In the genomic region with DNA sequence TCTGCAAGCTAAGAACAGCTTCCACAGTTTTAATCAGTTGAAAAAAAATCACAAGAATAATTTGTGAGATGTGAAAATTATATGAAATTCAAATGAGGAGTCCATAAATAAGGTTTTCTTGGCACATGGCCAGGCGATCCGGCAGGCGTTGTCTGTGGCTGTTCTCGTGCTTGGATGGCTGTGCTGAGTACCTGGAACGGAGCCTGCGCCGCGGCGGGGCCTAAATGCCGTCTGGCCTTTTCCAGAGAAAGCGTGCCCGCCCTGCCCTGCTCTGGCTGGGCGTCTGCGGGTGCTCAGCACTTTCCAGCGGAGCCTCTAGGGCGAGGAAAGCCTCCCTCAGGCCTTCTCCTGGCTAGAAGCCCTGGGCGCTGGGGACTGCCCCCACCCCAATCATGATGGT, we compare ENCODE assay signal across 9 cellular contexts. TPM values are rescaled to one million over a fixed set of nuclear protein-coding genes. Genes with fewer than 3 reads are reported as not detected.
DNase-seq lines count a peak whose midpoint lies in the region; ATAC-seq and TF ChIP-seq lines count a peak whose summit lies in the region.
"Had no signal": no experiment of that assay in that cellular context is flagged by ENCODE, and none has a peak within 500 bp of the region (broad histone marks: within the 10 kb centered on the region; RNA-seq: fewer than 3 reads in every experiment).

No MANE protein-coding gene starts in this region.

- peaks cover 26% of the 10 kb centered on the region for H3K79me2 ChIP-seq in HCT116 (ENCODE audit: insufficient read depth, low read length)

- no peaks in the 10 kb centered on the region for H4K20me1 ChIP-seq in HCT116 (ENCODE audit: insufficient read depth)

- POLR2A ChIA-PET in HCT116 (lab: Charles Lee): interaction anchor here (0.9 kb wide), 1 partner anchor 66 kb away, joined by 3 read pairs; the partner anchor contains the start of gene CARS1

- no peaks in the 10 kb centered on the region for H3K27me3 Mint-ChIP-seq in stimulated activated naive B cell treated with anti-CD40 and anti-IgM and Interleukin-4, amounts not matched to agents 10 μg/mL and 1 μg/mL and 100 μg/mL, for 72 hours
- H3K27me3 Mint-ChIP-seq: activated naive CD8-positive, alpha-beta T cell treated with anti-CD3 and anti-CD28 coated beads, Interleukin-2, amount 10 ng/mL, durations not matched to agents 7 days and 5 days had no signal

- TF ChIP-seq RAD21 in HCT116 (IDR thresholded peaks at IDR 0.05; ENCODE audit: low read depth): no peak

- H3K36me3 ChIP-seq in HCT116 (ENCODE audit: control insufficient read depth in 1 of 2, insufficient read depth in 2 of 2, low read length in 2 of 2) (peaks cover 2 to 17% of the 10 kb centered on the region in 2 experiments; a peak in 1 of 4 replicates), RWPE2 (ENCODE audit: low read depth) (peaks cover 19% of the 10 kb centered on the region; the same call in 1 of the 2 replicates), skeletal muscle tissue (ENCODE audit: control insufficient read depth in 3 of 3, insufficient read depth in 3 of 3, low read length in 3 of 3) (peaks cover 3 to 10% (median 7%) of the 10 kb centered on the region in 3 donors)

- H2AFZ ChIP-seq in HCT116 (ENCODE audit: low read depth, low read length, poor library complexity, severe bottlenecking): no peak overlapping the region

- no peaks in the 10 kb centered on the region for H3K36me3 Mint-ChIP-seq in stimulated activated naive B cell treated with anti-CD40 and anti-IgM and Interleukin-4, amounts not matched to agents 10 μg/mL and 1 μg/mL and 100 μg/mL, for 72 hours
- H3K36me3 Mint-ChIP-seq: activated naive CD8-positive, alpha-beta T cell treated with anti-CD3 and anti-CD28 coated beads, Interleukin-2, amount 10 ng/mL, durations not matched to agents 7 days and 5 days had no signal

- BruUV-seq in HCT116 (replicated peaks; lab: Mats Ljungman, UMichigan): no TSS peak

- no peak overlapping the region for H3K27ac Mint-ChIP-seq in stimulated activated naive B cell treated with anti-CD40 and anti-IgM and Interleukin-4, amounts not matched to agents 10 μg/mL and 1 μg/mL and 100 μg/mL, for 72 hours
- H3K27ac Mint-ChIP-seq: activated naive CD8-positive, alpha-beta T cell treated with anti-CD3 and anti-CD28 coated beads, Interleukin-2, amount 10 ng/mL, durations not matched to agents 7 days and 5 days had no signal

- H3K27me3 ChIP-seq in HCT116 (ENCODE audit: insufficient read depth, low read length) (no peaks in the 10 kb centered on the region), RWPE2 (ENCODE audit: insufficient read depth, poor library complexity, severe bottlenecking) (no peaks in the 10 kb centered on the region), skeletal muscle tissue (ENCODE audit: control insufficient read depth in 3 of 3, insufficient read depth in 3 of 3, low read length in 3 of 3) (no peaks in the 10 kb centered on the region)

- H3K4me1 ChIP-seq in HCT116 (ENCODE audit: control insufficient read depth in 1 of 2, insufficient read depth in 2 of 2, low read length in 2 of 2) (peaks cover 22 to 41% of the 10 kb centered on the region in 2 experiments), RWPE2 (ENCODE audit: insufficient read depth, poor library complexity, severe bottlenecking) (peaks cover 31% of the 10 kb centered on the region), skeletal muscle tissue (ENCODE audit: control insufficient read depth in 3 of 3, insufficient read depth in 3 of 3, low read length in 3 of 3) (peaks cover 18 to 35% (median 32%) of the 10 kb centered on the region in 3 donors)

- ATAC-seq in HCT116: no peak
- ATAC-seq in RWPE2 (ENCODE audit: low read depth): no peak
- ATAC-seq in Right ventricle myocardium inferior: peak; percentile 65
- ATAC-seq in GM21528 (IDR thresholded peaks at IDR 0.05; ENCODE audit: low FRiP score, unreplicated experiment): no peak
- ATAC-seq in HG02798 (IDR thresholded peaks at IDR 0.05; ENCODE audit: poor library complexity, unreplicated experiment): no peak
- ATAC-seq in stimulated activated naive B cell treated with anti-CD40 and anti-IgM and Interleukin-4, amounts not matched to agents 10 μg/mL and 1 μg/mL and 100 μg/mL, for 72 hours (replicated peaks): no peak

- RAD21 ChIA-PET in HCT116 (lab: Charles Lee; ENCODE audit: low non-redundant PET in 1 of 2, low total read pairs in 2 of 2, uncharacterized antibody in 2 of 2, unreplicated experiment in 2 of 2): no interaction called here

- H3K4me3 Mint-ChIP-seq in stimulated activated naive B cell treated with anti-CD40 and anti-IgM and Interleukin-4, amounts not matched to agents 10 μg/mL and 1 μg/mL and 100 μg/mL, for 72 hours: no peak overlapping the region
- H3K4me3 Mint-ChIP-seq: activated naive CD8-positive, alpha-beta T cell treated with anti-CD3 and anti-CD28 coated beads, Interleukin-2, amount 10 ng/mL, durations not matched to agents 7 days and 5 days had no signal

- DNase-seq in HCT116 (ENCODE audit: low read depth, low spot score) (no peak), RWPE2 (ENCODE audit: low spot score) (peak; percentile 73), Right ventricle myocardium inferior (ENCODE audit: missing footprints) (peak; percentile 87), GM03348 (ENCODE audit: low spot score) (no peak)
- no peak for DNase-seq in stimulated activated naive B cell treated with anti-CD40 and anti-IgM and Interleukin-4, amounts not matched to agents 10 μg/mL and 1 μg/mL and 100 μg/mL, for 72 hours
- DNase-seq: activated naive CD8-positive, alpha-beta T cell treated with anti-CD3 and anti-CD28 coated beads, Interleukin-2, amount 10 ng/mL, durations not matched to agents 7 days and 5 days had no signal

- no peaks in the 10 kb centered on the region for H3K9me2 ChIP-seq in HCT116 (ENCODE audit: insufficient read depth)

- no peak for TF ChIP-seq POLR2A in HCT116 (IDR thresholded peaks at IDR 0.05; ENCODE audit: borderline replicate concordance, extremely low read depth, insufficient read depth, insufficient read length)

- no peak overlapping the region for H3K9ac ChIP-seq in HCT116 (ENCODE audit: low read length)
- peak overlapping the region in 2 of 3 donors; percentile 47 to 62 for H3K9ac ChIP-seq in skeletal muscle tissue (ENCODE audit: low read depth in 1 of 3, low read length in 3 of 3)

- TF ChIP-seq CTCF in HCT116 (IDR thresholded peaks at IDR 0.05 in 2 of 3, conservative IDR thresholded peaks at IDR 0.05 in 1 of 3; ENCODE audit: borderline replicate concordance in 1 of 3, insufficient read depth in 1 of 3, low read depth in 2 of 3, low read length in 2 of 3): no peak
- no peak for TF ChIP-seq CTCF in RWPE2 (IDR thresholded peaks at IDR 0.05; ENCODE audit: poor library complexity, severe bottlenecking)

- H3K27ac ChIP-seq in HCT116 (ENCODE audit: low read depth, low read length) (peak overlapping the region; percentile 14; the same call in 1 of the 2 replicates), RWPE2 (ENCODE audit: poor library complexity, severe bottlenecking) (peak overlapping the region; percentile 75), skeletal muscle tissue (ENCODE audit: low read depth, low read length) (no peak overlapping the region)

- H3K9me3 Mint-ChIP-seq in stimulated activated naive B cell treated with anti-CD40 and anti-IgM and Interleukin-4, amounts not matched to agents 10 μg/mL and 1 μg/mL and 100 μg/mL, for 72 hours: no peaks in the 10 kb centered on the region
- H3K9me3 Mint-ChIP-seq: activated naive CD8-positive, alpha-beta T cell treated with anti-CD3 and anti-CD28 coated beads, Interleukin-2, amount 10 ng/mL, durations not matched to agents 7 days and 5 days had no signal

- H3K4me3 ChIP-seq in HCT116 (replicated peaks in 1 of 2; ENCODE audit: low read depth in 1 of 2, low read length in 2 of 2): no peak overlapping the region
- no peak overlapping the region for H3K4me3 ChIP-seq in RWPE2 (ENCODE audit: severe bottlenecking)
- H3K4me3 ChIP-seq in skeletal muscle tissue (ENCODE audit: low read length in 3 of 3): peak overlapping the region in 1 of 3 donors; percentile 22

- no peaks in the 10 kb centered on the region for H3K4me1 Mint-ChIP-seq in stimulated activated naive B cell treated with anti-CD40 and anti-IgM and Interleukin-4, amounts not matched to agents 10 μg/mL and 1 μg/mL and 100 μg/mL, for 72 hours

- intact Hi-C loops in HCT116 (cut with micrococcal nuclease): no loop called here
- intact Hi-C loops in Right ventricle myocardium inferior (cut with DNase I): loop anchor here (2.0 kb wide), 1 partner anchor 37 kb away; no protein-coding TSS in a partner anchor

- H3K4me2 ChIP-seq in HCT116 (ENCODE audit: low read length): no peak overlapping the region

- H3K9me3 ChIP-seq in HCT116 (ENCODE audit: control insufficient read depth in 1 of 2, insufficient read depth in 1 of 2, low read depth in 1 of 2, low read length in 2 of 2) (no peaks in the 10 kb centered on the region), RWPE2 (ENCODE audit: severe bottlenecking) (peaks cover 2% of the 10 kb centered on the region), skeletal muscle tissue (ENCODE audit: control insufficient read depth in 3 of 3, low read length in 3 of 3) (no peaks in the 10 kb centered on the region)

- CTCF ChIA-PET in HCT116 (lab: Charles Lee): no interaction called here

TF ChIP-seq in HCT116, 20 proteins besides CTCF, POLR2A, EP300 and RAD21 (continues in another document):
- TF ChIP-seq ELF1 (IDR thresholded peaks at IDR 0.05; ENCODE audit: borderline replicate concordance, low read depth): no peak
- TF ChIP-seq ZFX (IDR thresholded peaks at IDR 0.05): no peak
- TF ChIP-seq EGR1 (IDR thresholded peaks at IDR 0.05; ENCODE audit: low read depth): no peak
- TF ChIP-seq, protein P1, sequence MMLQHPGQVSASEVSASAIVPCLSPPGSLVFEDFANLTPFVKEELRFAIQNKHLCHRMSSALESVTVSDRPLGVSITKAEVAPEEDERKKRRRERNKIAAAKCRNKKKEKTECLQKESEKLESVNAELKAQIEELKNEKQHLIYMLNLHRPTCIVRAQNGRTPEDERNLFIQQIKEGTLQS (IDR thresholded peaks at IDR 0.05): no peak
- no peak for TF ChIP-seq SP1 (IDR thresholded peaks at IDR 0.05; ENCODE audit: low read depth)
- TF ChIP-seq EZH2phosphoT487 (IDR thresholded peaks at IDR 0.05; ENCODE audit: borderline replicate concordance): no peak

RNA-seq across cellular contexts. Expression of gene OSBPL5, which starts 41.8 kb away (rescaled TPM):
- total RNA-seq in HCT116 (2021; ENCODE audit: unreplicated experiment) (44.2 TPM), Right ventricle myocardium inferior (18.4 TPM), skeletal muscle tissue (19.3 TPM)
- polyA plus RNA-seq in HCT116 (2012): 30.9 and 34.3 TPM in 2 replicates

Comparison
In these comparisons a context has a peak if more than half of its experiments do, and no peak if none do; other contexts are left out.
1. DNase-seq: peak in RWPE2 (single experiment) and Right ventricle myocardium inferior (single experiment); none in HCT116 (single experiment), stimulated activated naive B cell treated with anti-CD40 and anti-IgM and Interleukin-4, amounts not matched to agents 10 μg/mL and 1 μg/mL and 100 μg/mL, for 72 hours (single experiment) and GM03348 (single experiment).